In genomic region chr12:66166561-66166960, GRCh38 we compare ENCODE assay signal across 19 cellular contexts. TPM values are rescaled to one million over a fixed set of nuclear protein-coding genes. Genes with fewer than 3 reads are reported as not detected.
DNase-seq lines count a peak whose midpoint lies in the region; ATAC-seq and TF ChIP-seq lines count a peak whose summit lies in the region.
"Had no signal": no experiment of that assay in that cellular context is flagged by ENCODE, and none has a peak within 500 bp of the region (broad histone marks: within the 10 kb centered on the region; RNA-seq: fewer than 3 reads in every experiment).

No MANE protein-coding gene starts in this region.

- no peak for TF ChIP-seq CTCF in SK-N-SH (IDR thresholded peaks at IDR 0.05)

- TF ChIP-seq EP300 in SK-N-SH (IDR thresholded peaks at IDR 0.05; ENCODE audit: borderline replicate concordance in 1 of 2, low read depth in 1 of 2, low read length in 1 of 2), result no peak

- peaks cover 32% of the 10 kb centered on the region for H3K9me3 Mint-ChIP-seq in T-helper 2 cell treated with Interferon-gamma antibody and Interleukin-4, amounts not matched to agents 5 μg/mL and 100 μg/mL, for 36 hours
- H3K9me3 Mint-ChIP-seq in stimulated activated naive CD8-positive, alpha-beta T cell treated with anti-CD3 and anti-CD28 coated beads, Interleukin-15, Interleukin-2, amounts not matched to agents 100 ng/mL and 50 ng/mL, for 24 hours, result peaks cover 16% of the 10 kb centered on the region
- H3K9me3 Mint-ChIP-seq in naive thymus-derived CD4-positive, alpha-beta T cell, result peaks cover 1 to 22% (median 8%) of the 10 kb centered on the region in 11 donors

- 94% methylated on average over 2 of the region's 2 CpGs for WGBS in SK-N-SH (ENCODE audit: low lambda C conversion rate)

- no peak for DNase-seq in T-helper 2 cell treated with Interferon-gamma antibody and Interleukin-4, amounts not matched to agents 5 μg/mL and 100 μg/mL, for 36 hours (ENCODE audit: low spot score)
- DNase-seq in T-helper 2 cell, result no peak
- DNase-seq in stimulated activated naive CD8-positive, alpha-beta T cell treated with anti-CD3 and anti-CD28 coated beads, Interleukin-15, Interleukin-2, amounts not matched to agents 100 U/mL and 50 U/mL, for 24 hours, result no peak
- DNase-seq in naive thymus-derived CD4-positive, alpha-beta T cell, result no peak
- no peak for DNase-seq in SK-N-SH
- no peak for DNase-seq in NCI-H446 treated with DMSO at 0.1 percent for 48 hours (lab: John Stamatoyannopoulos, UW)
- DNase-seq: 8988T, Caco-2, DMS153, GDM1, GM23248, HCEC 1CT, NCI-H1105 treated with DMSO at 0.1 percent for 48 hours, NCI-H1694 treated with DMSO at 0.1 percent for 48 hours, NCI-H510A treated with DMSO at 0.1 percent for 48 hours, NCI-H774 had no signal

- H3K79me2 ChIP-seq in SK-N-SH (ENCODE audit: insufficient read depth), result peaks cover 71% of the 10 kb centered on the region

- H3K27ac ChIP-seq in naive thymus-derived CD4-positive, alpha-beta T cell (ENCODE audit: low read depth, low read length), result no peak overlapping the region
- H3K27ac ChIP-seq in SK-N-SH (ENCODE audit: low read depth in 2 of 2, low read length in 1 of 2), result no peak overlapping the region
- H3K27ac ChIP-seq: GM23248 had no signal

- no peak for ATAC-seq in stimulated activated naive CD8-positive, alpha-beta T cell treated with anti-CD3 and anti-CD28 coated beads, Interleukin-15, Interleukin-2, amounts not matched to agents 100 U/mL and 50 U/mL, for 24 hours
- ATAC-seq in naive thymus-derived CD4-positive, alpha-beta T cell, result no peak
- no peak for ATAC-seq in HG03097 (IDR thresholded peaks at IDR 0.05; ENCODE audit: low FRiP score, unreplicated experiment)
- ATAC-seq: Right ventricle myocardium inferior had no signal

- POLR2A ChIA-PET in naive thymus-derived CD4-positive, alpha-beta T cell (lab: Charles Lee), result interaction anchor here (1.1 kb wide), 1 partner anchor 35 kb away, joined by 4 read pairs; no protein-coding TSS in a partner anchor
- POLR2A ChIA-PET in SK-N-SH (lab: Yijun Ruan, JAX), result no interaction called here

- peak overlapping the region; percentile 23 for H3K4me3 Mint-ChIP-seq in T-helper 2 cell treated with Interferon-gamma antibody and Interleukin-4, amounts not matched to agents 5 μg/mL and 100 μg/mL, for 36 hours
- no peak overlapping the region for H3K4me3 Mint-ChIP-seq in stimulated activated naive CD8-positive, alpha-beta T cell treated with anti-CD3 and anti-CD28 coated beads, Interleukin-15, Interleukin-2, amounts not matched to agents 100 ng/mL and 50 ng/mL, for 24 hours
- peak overlapping the region in 8 of 10 donors; percentile 21 to 100 (median 91) for H3K4me3 Mint-ChIP-seq in naive thymus-derived CD4-positive, alpha-beta T cell

- peaks cover 20% of the 10 kb centered on the region for H3F3A ChIP-seq in SK-N-SH (replicated peaks; ENCODE audit: insufficient read depth)

- H3K27ac Mint-ChIP-seq in T-helper 2 cell treated with Interferon-gamma antibody and Interleukin-4, amounts not matched to agents 5 μg/mL and 100 μg/mL, for 36 hours, result no peak overlapping the region
- H3K27ac Mint-ChIP-seq in stimulated activated naive CD8-positive, alpha-beta T cell treated with anti-CD3 and anti-CD28 coated beads, Interleukin-15, Interleukin-2, amounts not matched to agents 100 ng/mL and 50 ng/mL, for 24 hours, result peak overlapping the region; percentile 38
- peak overlapping the region in 7 of 9 donors; percentile 1 to 98 (median 63) for H3K27ac Mint-ChIP-seq in naive thymus-derived CD4-positive, alpha-beta T cell

- H3K9me3 ChIP-seq in naive thymus-derived CD4-positive, alpha-beta T cell (ENCODE audit: control insufficient read depth in 2 of 3, low read length in 3 of 3), result peaks cover 0 to 4% (median 0%) of the 10 kb centered on the region in 3 experiments
- H3K9me3 ChIP-seq in SK-N-SH, result no peaks in the 10 kb centered on the region

- H3K4me1 ChIP-seq in naive thymus-derived CD4-positive, alpha-beta T cell (ENCODE audit: control insufficient read depth in 2 of 2, insufficient read depth in 2 of 2, low read length in 2 of 2), result peaks cover 14 to 24% of the 10 kb centered on the region in 2 donors
- peaks cover 4 to 6% of the 10 kb centered on the region in 2 experiments; a peak in 3 of 4 replicates for H3K4me1 ChIP-seq in SK-N-SH (ENCODE audit: control insufficient read depth in 1 of 2, insufficient read depth in 2 of 2, low read depth in 1 of 2, low read length in 1 of 2)
- H3K4me1 ChIP-seq: Caco-2 had no signal

- H3K9me2 ChIP-seq in SK-N-SH, result no peaks in the 10 kb centered on the region

- intact Hi-C loops in naive thymus-derived CD4-positive, alpha-beta T cell (cut with micrococcal nuclease), result loop anchor here (5.0 kb wide), 2 partner anchors 66 to 424 kb away; no protein-coding TSS in a partner anchor

- no peaks in the 10 kb centered on the region for H3K27me3 ChIP-seq in naive thymus-derived CD4-positive, alpha-beta T cell (ENCODE audit: control insufficient read depth in 2 of 2, insufficient read depth in 2 of 2, low read length in 2 of 2)
- no peaks in the 10 kb centered on the region for H3K27me3 ChIP-seq in SK-N-SH (ENCODE audit: insufficient read depth)

- CTCF ChIA-PET in naive thymus-derived CD4-positive, alpha-beta T cell (lab: Charles Lee), result no interaction called here
- CTCF ChIA-PET in SK-N-SH (lab: Yijun Ruan, JAX), result no interaction called here

- peaks cover 33% of the 10 kb centered on the region for H3K4me1 Mint-ChIP-seq in T-helper 2 cell treated with Interferon-gamma antibody and Interleukin-4, amounts not matched to agents 5 μg/mL and 100 μg/mL, for 36 hours (ENCODE audit: low read depth)
- H3K4me1 Mint-ChIP-seq in stimulated activated naive CD8-positive, alpha-beta T cell treated with anti-CD3 and anti-CD28 coated beads, Interleukin-15, Interleukin-2, amounts not matched to agents 100 ng/mL and 50 ng/mL, for 24 hours (ENCODE audit: low read depth), result peaks cover 83% of the 10 kb centered on the region
- peaks cover 55 to 91% (median 81%) of the 10 kb centered on the region in 7 donors for H3K4me1 Mint-ChIP-seq in naive thymus-derived CD4-positive, alpha-beta T cell

- no peak overlapping the region for H3K4me2 ChIP-seq in SK-N-SH

- no peak overlapping the region for H3K9ac ChIP-seq in SK-N-SH
- H3K9ac ChIP-seq: GM23248 had no signal

- no peak for TF ChIP-seq RAD21 in SK-N-SH (IDR thresholded peaks at IDR 0.05; ENCODE audit: low read length)

- H3K36me3 Mint-ChIP-seq in T-helper 2 cell treated with Interferon-gamma antibody and Interleukin-4, amounts not matched to agents 5 μg/mL and 100 μg/mL, for 36 hours (ENCODE audit: low read depth), result peaks cover 58% of the 10 kb centered on the region
- H3K36me3 Mint-ChIP-seq in stimulated activated naive CD8-positive, alpha-beta T cell treated with anti-CD3 and anti-CD28 coated beads, Interleukin-15, Interleukin-2, amounts not matched to agents 100 ng/mL and 50 ng/mL, for 24 hours (ENCODE audit: low read depth), result peaks cover 62% of the 10 kb centered on the region
- peaks cover 14 to 61% (median 53%) of the 10 kb centered on the region in 5 donors for H3K36me3 Mint-ChIP-seq in naive thymus-derived CD4-positive, alpha-beta T cell

- no peak overlapping the region for H2AFZ ChIP-seq in SK-N-SH (ENCODE audit: low read depth)
- H2AFZ ChIP-seq: GM23248 had no signal

- H3K36me3 ChIP-seq in naive thymus-derived CD4-positive, alpha-beta T cell (ENCODE audit: control insufficient read depth in 2 of 3, insufficient read depth in 3 of 3, low read length in 3 of 3), result peaks cover 0 to 14% (median 0%) of the 10 kb centered on the region in 3 experiments
- H3K36me3 ChIP-seq in SK-N-SH (replicated peaks in 1 of 2; ENCODE audit: control insufficient read depth in 1 of 2, insufficient read depth in 2 of 2, low read length in 1 of 2), result peaks cover 0 to 25% of the 10 kb centered on the region in 2 experiments

- no peaks in the 10 kb centered on the region; the same call in 1 of the 2 replicates for H4K20me1 ChIP-seq in SK-N-SH (ENCODE audit: insufficient read depth)

- H3K27me3 Mint-ChIP-seq in T-helper 2 cell treated with Interferon-gamma antibody and Interleukin-4, amounts not matched to agents 5 μg/mL and 100 μg/mL, for 36 hours (ENCODE audit: low read depth), result no peaks in the 10 kb centered on the region
- no peaks in the 10 kb centered on the region for H3K27me3 Mint-ChIP-seq in stimulated activated naive CD8-positive, alpha-beta T cell treated with anti-CD3 and anti-CD28 coated beads, Interleukin-15, Interleukin-2, amounts not matched to agents 100 ng/mL and 50 ng/mL, for 24 hours
- H3K27me3 Mint-ChIP-seq in naive thymus-derived CD4-positive, alpha-beta T cell, result no peaks in the 10 kb centered on the region

- no peak overlapping the region for H3K4me3 ChIP-seq in naive thymus-derived CD4-positive, alpha-beta T cell (ENCODE audit: low read length)
- no peak overlapping the region for H3K4me3 ChIP-seq in SK-N-SH (ENCODE audit: low read depth in 2 of 2, low read length in 1 of 2)
- H3K4me3 ChIP-seq: GM23248 had no signal

TF ChIP-seq in SK-N-SH, 30 proteins besides CTCF, POLR2A, EP300 and RAD21 (continues in another document):
- TF ChIP-seq RFX5 (IDR thresholded peaks at IDR 0.05; ENCODE audit: low read length) (no peak), IRF3 (IDR thresholded peaks at IDR 0.05; ENCODE audit: low read depth, low read length) (no peak), SMC3 (IDR thresholded peaks at IDR 0.05; ENCODE audit: low read depth, low read length) (no peak)

RNA-seq across cellular contexts. Expression of gene TMBIM4, which starts 3.2 kb away (rescaled TPM):
- total RNA-seq in naive thymus-derived CD4-positive, alpha-beta T cell, result 10 to 100 TPM; 38.6 to 88.0 (median 79.8) TPM
- 100 to 1,000 TPM; 218 to 374 TPM for polyA plus RNA-seq in naive thymus-derived CD4-positive, alpha-beta T cell
- polyA plus RNA-seq in SK-N-SH (2012; rRNA removed), result 68.5 and 94.6 TPM in 2 replicates
- polyA plus RNA-seq in SK-N-SH (2012; cell fraction: cytosol; rRNA removed), result 88.9 and 103 TPM in 2 replicates
- polyA plus RNA-seq in SK-N-SH (2012; cell fraction: nucleus; rRNA removed), result 22.3 and 35.3 TPM in 2 replicates

RNA-seq across cellular contexts. Expression of gene IRAK3, which starts 22.5 kb away (rescaled TPM):
- total RNA-seq in naive thymus-derived CD4-positive, alpha-beta T cell, result 10 to 100 TPM in 1 of 5 experiments, 1 to 10 TPM in 2, under 1 TPM in 2; 0.19 to 28.8 (median 1.9) TPM
- polyA plus RNA-seq in naive thymus-derived CD4-positive, alpha-beta T cell, result not detected
- polyA plus RNA-seq in SK-N-SH (2012; rRNA removed), result not detected in 2 replicates
- polyA plus RNA-seq in SK-N-SH (2012; cell fraction: cytosol; rRNA removed), result not detected in 2 replicates
- polyA plus RNA-seq in SK-N-SH (2012; cell fraction: nucleus; rRNA removed), result not detected in 2 replicates
- total RNA-seq: Caco-2 had no signal

RNA-seq across cellular contexts. Expression of gene LLPH, which starts 36.0 kb away (rescaled TPM):
- total RNA-seq in naive thymus-derived CD4-positive, alpha-beta T cell, result 10 to 100 TPM; 14.7 to 29.1 (median 28.4) TPM
- 10 to 100 TPM; 28.1 to 31.1 TPM for polyA plus RNA-seq in naive thymus-derived CD4-positive, alpha-beta T cell
- 7.4 and 9.1 TPM in 2 replicates for polyA plus RNA-seq in SK-N-SH (2012; rRNA removed)
- 16.7 and 33.6 TPM in 2 replicates for polyA plus RNA-seq in SK-N-SH (2012; cell fraction: cytosol; rRNA removed)
- 1.3 and 2.8 TPM in 2 replicates for polyA plus RNA-seq in SK-N-SH (2012; cell fraction: nucleus; rRNA removed)
